ENCODE assay signal across 17 cellular contexts in the genomic region with DNA sequence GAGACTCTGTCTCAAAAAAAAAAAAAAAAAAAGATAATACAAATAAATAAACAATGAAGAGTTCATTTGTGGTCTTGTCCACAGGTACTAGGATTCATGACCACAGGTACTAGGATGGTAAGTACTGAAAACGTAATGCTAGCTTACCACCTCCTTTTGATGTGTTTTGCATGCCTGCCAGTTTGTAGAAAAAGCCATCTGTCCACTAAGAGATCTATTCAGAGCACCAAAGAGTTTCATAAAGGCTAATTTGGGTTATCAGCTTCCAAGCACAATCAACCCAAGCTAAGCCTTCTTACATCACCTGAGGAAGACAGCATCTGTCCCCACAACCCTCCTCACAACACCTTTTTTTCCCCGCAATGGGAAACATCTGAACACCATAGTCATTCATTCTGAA.
DNase-seq lines count a peak whose midpoint lies in the region; ATAC-seq and TF ChIP-seq lines count a peak whose summit lies in the region.
"Had no signal": no experiment of that assay in that cellular context is flagged by ENCODE, and none has a peak within 500 bp of the region (broad histone marks: within the 10 kb centered on the region; RNA-seq: fewer than 3 reads in every experiment).

No MANE protein-coding gene starts in this region.

- no peaks in the 10 kb centered on the region for H3K9me3 Mint-ChIP-seq in activated CD4-positive, alpha-beta T cell treated with anti-CD3 and anti-CD28 coated beads for 36 hours (ENCODE audit: low read depth)
- H3K9me3 Mint-ChIP-seq: H9 had no signal

- no peak for TF ChIP-seq CTCF in right atrium auricular region (IDR thresholded peaks at IDR 0.05)

- no peak overlapping the region for H3K27ac Mint-ChIP-seq in activated CD4-positive, alpha-beta T cell treated with anti-CD3 and anti-CD28 coated beads for 36 hours
- H3K27ac Mint-ChIP-seq: CD4-positive, CD25-positive, alpha-beta regulatory T cell had no signal

- intact Hi-C loops in activated CD4-positive, alpha-beta T cell treated with anti-CD3 and anti-CD28 coated beads for 36 hours (cut with DNase I, micrococcal nuclease) = no loop called here

- no peak overlapping the region for H3K27ac ChIP-seq in right atrium auricular region
- H3K27ac ChIP-seq: BLaER1 treated with 17β-estradiol and CSF1 and Interleukin-3, amounts not matched to agents 10 nM and 100 nM had no signal

- H3K9me3 ChIP-seq in right atrium auricular region = no peaks in the 10 kb centered on the region
- H3K9me3 ChIP-seq: BLaER1 treated with 17β-estradiol and CSF1 and Interleukin-3, amounts not matched to agents 10 nM and 100 nM had no signal

- H3K4me3 ChIP-seq in right atrium auricular region = no peak overlapping the region
- H3K4me3 ChIP-seq: BLaER1 treated with 17β-estradiol and CSF1 and Interleukin-3, amounts not matched to agents 10 nM and 100 nM had no signal

- POLR2A ChIA-PET in activated CD4-positive, alpha-beta T cell treated with anti-CD3 and anti-CD28 coated beads for 36 hours (lab: Charles Lee) = no interaction called here

- CTCF ChIA-PET in activated CD4-positive, alpha-beta T cell treated with anti-CD3 and anti-CD28 coated beads for 36 hours (lab: Charles Lee) = no interaction called here

- DNase-seq in NCI-H1694 treated with DMSO at 0.1 percent for 48 hours (lab: John Stamatoyannopoulos, UW) (peak; percentile 20), NCI-H1694 (lab: John Stamatoyannopoulos, UW) (no peak), NCI-H69 (lab: John Stamatoyannopoulos, UW) (peak; percentile 1), cerebellar cortex (ENCODE audit: low spot score) (peak; percentile 69), NCI-H526 treated with DMSO at 0.1 percent for 48 hours (lab: John Stamatoyannopoulos, UW) (no peak), right atrium auricular region (ENCODE audit: low spot score) (no peak)
- DNase-seq in activated CD4-positive, alpha-beta T cell treated with anti-CD3 and anti-CD28 coated beads for 36 hours = no peak
- DNase-seq: 8988T; CD4-positive, CD25-positive, alpha-beta regulatory T cell; DMS153; DMS79 treated with DMSO at 0.1 percent for 48 hours; EL; GDM1; GOT3; H9 had no signal

- H3K27me3 Mint-ChIP-seq in activated CD4-positive, alpha-beta T cell treated with anti-CD3 and anti-CD28 coated beads for 36 hours = no peaks in the 10 kb centered on the region
- H3K27me3 Mint-ChIP-seq: CD4-positive, CD25-positive, alpha-beta regulatory T cell had no signal

- no peaks in the 10 kb centered on the region for H3K36me3 Mint-ChIP-seq in activated CD4-positive, alpha-beta T cell treated with anti-CD3 and anti-CD28 coated beads for 36 hours (ENCODE audit: low read depth)

- no peaks in the 10 kb centered on the region for H3K27me3 ChIP-seq in right atrium auricular region
- H3K27me3 ChIP-seq: BLaER1 treated with 17β-estradiol and CSF1 and Interleukin-3, amounts not matched to agents 10 nM and 100 nM had no signal

- no peak overlapping the region for H3K4me3 Mint-ChIP-seq in activated CD4-positive, alpha-beta T cell treated with anti-CD3 and anti-CD28 coated beads for 36 hours
- H3K4me3 Mint-ChIP-seq: CD4-positive, CD25-positive, alpha-beta regulatory T cell; H9 had no signal

- H3K4me1 Mint-ChIP-seq in activated CD4-positive, alpha-beta T cell treated with anti-CD3 and anti-CD28 coated beads for 36 hours = peaks cover 4% of the 10 kb centered on the region

- no peak for ATAC-seq in activated CD4-positive, alpha-beta T cell treated with anti-CD3 and anti-CD28 coated beads for 36 hours
- ATAC-seq: HepG2 had no signal

- H3K36me3 ChIP-seq in right atrium auricular region = no peaks in the 10 kb centered on the region
- H3K36me3 ChIP-seq: BLaER1 treated with 17β-estradiol and CSF1 and Interleukin-3, amounts not matched to agents 10 nM and 100 nM had no signal

- H3K4me1 ChIP-seq in right atrium auricular region = no peaks in the 10 kb centered on the region
- H3K4me1 ChIP-seq: BLaER1 treated with 17β-estradiol and CSF1 and Interleukin-3, amounts not matched to agents 10 nM and 100 nM had no signal

Comparison
In these comparisons a context has a peak if more than half of its experiments do, and no peak if none do; other contexts are left out.
1. DNase-seq: peak in NCI-H1694 treated with DMSO at 0.1 percent for 48 hours (single experiment), NCI-H69 (single experiment) and cerebellar cortex (single experiment); none in NCI-H1694 (single experiment), NCI-H526 treated with DMSO at 0.1 percent for 48 hours (single experiment), right atrium auricular region (single experiment) and activated CD4-positive, alpha-beta T cell treated with anti-CD3 and anti-CD28 coated beads for 36 hours (single experiment).